Comparison of ENCODE assay signal across 22 cellular contexts in genomic region chr17:37051839-37052238, GRCh38.
"Had no signal": no experiment of that assay in that cellular context is flagged by ENCODE, and none has a peak within 500 bp of the region (broad histone marks: within the 10 kb centered on the region; RNA-seq: fewer than 3 reads in every experiment).

No MANE protein-coding gene starts in this region.

- H3K27me3 Mint-ChIP-seq: naive B cell had no signal

- ATAC-seq: esophagus mucosa; heart left ventricle; psoas muscle; stimulated activated naive CD8-positive, alpha-beta T cell treated with anti-CD3 and anti-CD28 coated beads, Interleukin-15, Interleukin-2, amounts not matched to agents 100 U/mL and 50 U/mL, for 24 hours had no signal

- H3K9ac ChIP-seq: parathyroid adenoma had no signal

- H3K27ac Mint-ChIP-seq: naive B cell, nephron progenitor cell had no signal

- H3K4me3 ChIP-seq: coronary artery, dorsolateral prefrontal cortex, heart left ventricle, left ventricle myocardium inferior, lung, psoas muscle, sigmoid colon, skin epidermis, suprapubic skin, thyroid gland, upper lobe of left lung, uterus had no signal

- DNase-seq: dorsolateral prefrontal cortex; effector CD8-positive, alpha-beta T cell; heart left ventricle; kidney glomerular epithelial cell; left ventricle myocardium inferior; mesenchymal stem cell; midbrain; naive B cell; nephron progenitor cell; psoas muscle; sigmoid colon; stimulated activated CD4-positive, alpha-beta T cell treated with anti-CD3 and anti-CD28 coated beads, Interleukin-2, amount 100 ng/mL, for 48 hours; stimulated activated naive CD8-positive, alpha-beta T cell treated with anti-CD3 and anti-CD28 coated beads, Interleukin-15, Interleukin-2, amounts not matched to agents 100 U/mL and 50 U/mL, for 24 hours; thyroid gland; upper lobe of left lung; uterus had no signal

- H3K27me3 ChIP-seq: dorsolateral prefrontal cortex, heart left ventricle, sigmoid colon, suprapubic skin, thyroid gland, upper lobe of left lung, uterus had no signal

- H3K9me3 ChIP-seq: heart left ventricle, left ventricle myocardium inferior, psoas muscle, sigmoid colon, suprapubic skin, thyroid gland, upper lobe of left lung, uterus had no signal

- H3K36me3 ChIP-seq: uterus had no signal

- H3K27ac ChIP-seq: coronary artery, dorsolateral prefrontal cortex, heart left ventricle, left ventricle myocardium inferior, parathyroid adenoma, psoas muscle, sigmoid colon, skin epidermis, suprapubic skin, thyroid gland, upper lobe of left lung, uterus had no signal

- H3K4me1 ChIP-seq: heart left ventricle, left ventricle myocardium inferior, psoas muscle, sigmoid colon, thyroid gland, upper lobe of left lung, uterus had no signal

- H3K9me3 Mint-ChIP-seq: naive B cell, nephron progenitor cell had no signal

- H3K4me3 Mint-ChIP-seq: naive B cell, nephron progenitor cell had no signal
